ENCODE assay signal across 1 cellular context in genomic region chr16:76670125-76670857, GRCh38.
TF ChIP-seq lines count a peak whose summit lies in the region.

No MANE protein-coding gene starts in this region.

TF ChIP-seq in GM12878, 131 proteins besides CTCF, POLR2A, EP300 and RAD21 (continued from another document):
- TF ChIP-seq E4F1 (IDR thresholded peaks at IDR 0.05; ENCODE audit: borderline replicate concordance, partially characterized antibody): no peak
- no peak for TF ChIP-seq SUZ12 (IDR thresholded peaks at IDR 0.05; ENCODE audit: unreplicated experiment)
- TF ChIP-seq FOXK2 (IDR thresholded peaks at IDR 0.05): no peak
- TF ChIP-seq STAT3 (IDR thresholded peaks at IDR 0.05; ENCODE audit: low read depth, low read length): no peak
- no peak for TF ChIP-seq HDGF (IDR thresholded peaks at IDR 0.05)
